Comparison of ENCODE assay signal across 14 cellular contexts in the genomic region with DNA sequence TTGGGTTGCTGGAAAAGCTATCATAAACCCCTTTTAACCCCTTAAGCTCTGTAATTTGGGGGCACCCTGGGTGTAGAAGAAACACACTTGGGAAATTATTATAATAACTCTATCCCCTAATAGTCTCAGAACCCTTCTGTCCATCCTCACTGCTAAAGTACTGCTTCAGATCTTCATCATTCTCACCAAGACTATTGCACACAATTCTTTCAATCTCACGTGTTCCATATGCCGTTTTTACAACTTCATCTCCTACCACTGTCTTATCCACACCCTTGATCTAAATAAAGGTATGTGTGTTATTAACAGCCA. TPM values are rescaled to one million over a fixed set of nuclear protein-coding genes. Genes with fewer than 3 reads are reported as not detected.
DNase-seq lines count a peak whose midpoint lies in the region; ATAC-seq and TF ChIP-seq lines count a peak whose summit lies in the region.
"Had no signal": no experiment of that assay in that cellular context is flagged by ENCODE, and none has a peak within 500 bp of the region (broad histone marks: within the 10 kb centered on the region; RNA-seq: fewer than 3 reads in every experiment).

No MANE protein-coding gene starts in this region.

- H3K27me3 ChIP-seq in RWPE2 (ENCODE audit: insufficient read depth, poor library complexity, severe bottlenecking) (no peaks in the 10 kb centered on the region), body of pancreas (no peaks in the 10 kb centered on the region)
- H3K27me3 ChIP-seq: ascending aorta, pancreas had no signal

- no peak overlapping the region for H3K27ac ChIP-seq in C4-2B
- H3K27ac ChIP-seq in RWPE2 (ENCODE audit: poor library complexity, severe bottlenecking): no peak overlapping the region
- no peak overlapping the region for H3K27ac ChIP-seq in body of pancreas
- H3K27ac ChIP-seq: ascending aorta, pancreas had no signal

- H3K4me1 ChIP-seq in RWPE2 (ENCODE audit: insufficient read depth, poor library complexity, severe bottlenecking) (peaks cover 8% of the 10 kb centered on the region), body of pancreas (peaks cover 20% of the 10 kb centered on the region)

- no peak overlapping the region for H3K4me3 ChIP-seq in RWPE2 (ENCODE audit: severe bottlenecking)
- H3K4me3 ChIP-seq in body of pancreas: no peak overlapping the region
- H3K4me3 ChIP-seq: ascending aorta, pancreas, skin epidermis had no signal

- intact Hi-C loops in body of pancreas (cut with DNase I): loop anchor here (5.0 kb wide), 1 partner anchor 96 kb away; no protein-coding TSS in a partner anchor

- no peak for TF ChIP-seq POLR2A in body of pancreas (IDR thresholded peaks at IDR 0.05)

- DNase-seq in RWPE2 (ENCODE audit: low spot score): no peak
- DNase-seq in body of pancreas: no peak
- no peak for DNase-seq in H4 (ENCODE audit: low spot score)
- DNase-seq in iPS-NIHi11 (ENCODE audit: low spot score): no peak
- no peak for DNase-seq in SW480 (ENCODE audit: low spot score)

- WGBS in body of pancreas, 2 donors: 12% methylated on average over 2 of the region's 2 CpGs

- peak; percentile 11 for ATAC-seq in GM19328 (IDR thresholded peaks at IDR 0.05; ENCODE audit: unreplicated experiment)
- ATAC-seq in HG02642 (IDR thresholded peaks at IDR 0.05; ENCODE audit: poor library complexity, unreplicated experiment): peak; percentile 18
- no peak; the same call in 2 of the 3 replicates for ATAC-seq in RWPE2 (ENCODE audit: low read depth)
- no peak for ATAC-seq in body of pancreas

- H3K9me3 ChIP-seq in RWPE2 (ENCODE audit: severe bottlenecking) (no peaks in the 10 kb centered on the region), body of pancreas (no peaks in the 10 kb centered on the region)
- H3K9me3 ChIP-seq: ascending aorta, pancreas had no signal

- TF ChIP-seq CTCF in C4-2B (conservative IDR thresholded peaks at IDR 0.05): peak; percentile 46
- TF ChIP-seq CTCF in RWPE2 (IDR thresholded peaks at IDR 0.05; ENCODE audit: poor library complexity, severe bottlenecking): peak; percentile 61
- TF ChIP-seq CTCF in body of pancreas (IDR thresholded peaks at IDR 0.05): no peak

- H3K36me3 ChIP-seq in RWPE2 (ENCODE audit: low read depth): no peaks in the 10 kb centered on the region
- no peaks in the 10 kb centered on the region for H3K36me3 ChIP-seq in body of pancreas (replicated peaks in 1 of 2; ENCODE audit: insufficient read depth in 1 of 2, low read depth in 2 of 2)
- H3K36me3 ChIP-seq: ascending aorta, pancreas had no signal

RNA-seq across cellular contexts. Expression of a gene that starts 15.8 kb away (rescaled TPM):
- total RNA-seq in body of pancreas: 10 to 100 TPM in 1 of 2 donors, 1 to 10 TPM in 1; 5.9 to 13.5 TPM
- not detected in 2 replicates for total RNA-seq in H4 (2014; rRNA removed; shearing (Covaris generic))
- total RNA-seq: ascending aorta, glomerular endothelial cell had no signal

RNA-seq across cellular contexts. Expression of a gene that starts 33.3 kb away (rescaled TPM):
- total RNA-seq in body of pancreas: not detected
- total RNA-seq in H4 (2014; rRNA removed; shearing (Covaris generic)): not detected in 2 replicates
- total RNA-seq: ascending aorta, glomerular endothelial cell, mesothelial cell of epicardium, pancreas, ureter had no signal

RNA-seq across cellular contexts. Expression of a gene that starts 44.2 kb away (rescaled TPM):
- total RNA-seq in body of pancreas: 10 to 100 TPM; 10.1 to 26.7 TPM
- 9.0 and 15.0 TPM in 2 replicates for total RNA-seq in H4 (2014; rRNA removed; shearing (Covaris generic))

Comparison
In these comparisons a context has a peak if more than half of its experiments do, and no peak if none do; other contexts are left out.
1. CTCF ChIP-seq: peak in C4-2B (single experiment) and RWPE2 (single experiment); none in body of pancreas (0 of 7).
2. ATAC-seq: peak in GM19328 (single experiment) and HG02642 (single experiment); none in RWPE2 (single experiment) and body of pancreas (single experiment).